Comparison of ENCODE assay signal across 24 cellular contexts in genomic region chr2:240793313-240794177, GRCh38. TPM values are rescaled to one million over a fixed set of nuclear protein-coding genes. Genes with fewer than 3 reads are reported as not detected.
DNase-seq lines count a peak whose midpoint lies in the region; ATAC-seq and TF ChIP-seq lines count a peak whose summit lies in the region.
"Had no signal": no experiment of that assay in that cellular context is flagged by ENCODE, and none has a peak within 500 bp of the region (broad histone marks: within the 10 kb centered on the region; RNA-seq: fewer than 3 reads in every experiment).

No MANE protein-coding gene starts in this region.

- H3K9me2 ChIP-seq in MM.1S (replicated peaks; ENCODE audit: insufficient read depth, low read length): no peaks in the 10 kb centered on the region

- peak; percentile 42 for DNase-seq in natural killer cell treated with Interleukin-12 subunit alpha and Interleukin-12 subunit beta and Interleukin-15 and Interleukin-18, amount 100 ng/mL, for 72 hours (ENCODE audit: low spot score)
- DNase-seq in natural killer cell (no peak), glutamatergic neuron (peak; percentile 19), neural progenitor cell (ENCODE audit: low spot score) (no peak), aorta (peak; percentile 34 to 47), foreskin keratinocyte (no peak), MM.1S (no peak), COR-L47 (lab: John Stamatoyannopoulos, UW) (no peak)
- DNase-seq: amygdala; HFFc6; hippocampal formation; KG1; mammary epithelial cell; NCI-H146; NCI-H2171; NCI-H526; stimulated activated CD4-positive, alpha-beta T cell treated with anti-CD3 and anti-CD28 coated beads, Interleukin-1b, Interleukin-23, amount 100 ng/mL, for 48 hours had no signal

- no peaks in the 10 kb centered on the region for H3K9me3 ChIP-seq in neural progenitor cell (ENCODE audit: low read depth)
- no peaks in the 10 kb centered on the region for H3K9me3 ChIP-seq in aorta (ENCODE audit: control insufficient read depth, low read length)
- no peaks in the 10 kb centered on the region for H3K9me3 ChIP-seq in MM.1S (replicated peaks; ENCODE audit: insufficient read depth, low read length)
- H3K9me3 ChIP-seq: suprapubic skin had no signal

- H3K4me3 Mint-ChIP-seq in natural killer cell treated with Interleukin-12 subunit alpha and Interleukin-12 subunit beta and Interleukin-15 and Interleukin-18, amount 100 ng/mL, for 72 hours: no peak overlapping the region
- H3K4me3 Mint-ChIP-seq in natural killer cell (no peak overlapping the region), glutamatergic neuron (ENCODE audit: unreplicated experiment) (no peak overlapping the region), neural progenitor cell (no peak overlapping the region)
- H3K4me3 Mint-ChIP-seq: CD8-positive, alpha-beta T cell; central memory CD8-positive, alpha-beta T cell; HFFc6; stimulated activated effector memory CD8-positive, alpha-beta T cell treated with anti-CD3 and anti-CD28 coated beads, Interleukin-12 subunit alpha, Interleukin-12 subunit beta, amount 100 ng/mL, for 72 hours had no signal

- peaks cover 17% of the 10 kb centered on the region for H4K20me1 ChIP-seq in neural progenitor cell (ENCODE audit: low read depth)
- no peaks in the 10 kb centered on the region for H4K20me1 ChIP-seq in MM.1S (ENCODE audit: insufficient read depth, low read length)

- H3K4me1 Mint-ChIP-seq in natural killer cell treated with Interleukin-12 subunit alpha and Interleukin-12 subunit beta and Interleukin-15 and Interleukin-18, amount 100 ng/mL, for 72 hours (ENCODE audit: low read depth in 2 of 2): no peaks in the 10 kb centered on the region
- H3K4me1 Mint-ChIP-seq in natural killer cell: no peaks in the 10 kb centered on the region
- peaks cover 28% of the 10 kb centered on the region for H3K4me1 Mint-ChIP-seq in glutamatergic neuron (ENCODE audit: low read depth, unreplicated experiment)
- H3K4me1 Mint-ChIP-seq in neural progenitor cell: peaks cover 28% of the 10 kb centered on the region
- H3K4me1 Mint-ChIP-seq: central memory CD8-positive, alpha-beta T cell; stimulated activated effector memory CD8-positive, alpha-beta T cell treated with anti-CD3 and anti-CD28 coated beads, Interleukin-12 subunit alpha, Interleukin-12 subunit beta, amount 100 ng/mL, for 72 hours had no signal

- no peaks in the 10 kb centered on the region for H3K36me3 Mint-ChIP-seq in natural killer cell treated with Interleukin-12 subunit alpha and Interleukin-12 subunit beta and Interleukin-15 and Interleukin-18, amount 100 ng/mL, for 72 hours
- H3K36me3 Mint-ChIP-seq in natural killer cell (no peaks in the 10 kb centered on the region), glutamatergic neuron (ENCODE audit: unreplicated experiment) (no peaks in the 10 kb centered on the region), neural progenitor cell (peaks cover 7% of the 10 kb centered on the region)
- H3K36me3 Mint-ChIP-seq: CD8-positive, alpha-beta T cell; stimulated activated effector memory CD8-positive, alpha-beta T cell treated with anti-CD3 and anti-CD28 coated beads, Interleukin-12 subunit alpha, Interleukin-12 subunit beta, amount 100 ng/mL, for 72 hours had no signal

- 93% methylated on average over 21 of the region's 21 CpGs for WGBS in aorta, 2 donors

- no peaks in the 10 kb centered on the region for H3K9me3 Mint-ChIP-seq in natural killer cell treated with Interleukin-12 subunit alpha and Interleukin-12 subunit beta and Interleukin-15 and Interleukin-18, amount 100 ng/mL, for 72 hours
- no peaks in the 10 kb centered on the region for H3K9me3 Mint-ChIP-seq in natural killer cell
- peaks cover 15% of the 10 kb centered on the region for H3K9me3 Mint-ChIP-seq in glutamatergic neuron (ENCODE audit: unreplicated experiment)
- no peaks in the 10 kb centered on the region for H3K9me3 Mint-ChIP-seq in neural progenitor cell
- H3K9me3 Mint-ChIP-seq: CD8-positive, alpha-beta T cell; central memory CD8-positive, alpha-beta T cell; HFFc6; stimulated activated effector memory CD8-positive, alpha-beta T cell treated with anti-CD3 and anti-CD28 coated beads, Interleukin-12 subunit alpha, Interleukin-12 subunit beta, amount 100 ng/mL, for 72 hours had no signal

- ATAC-seq in natural killer cell treated with Interleukin-12 subunit alpha and Interleukin-12 subunit beta and Interleukin-15 and Interleukin-18, amount 100 ng/mL, for 72 hours: no peak
- ATAC-seq in natural killer cell: no peak
- ATAC-seq in aorta (ENCODE audit: low FRiP score): no peak
- no peak for ATAC-seq in foreskin keratinocyte
- ATAC-seq: CD8-positive, alpha-beta T cell; GM12878; stimulated activated effector memory CD8-positive, alpha-beta T cell treated with anti-CD3 and anti-CD28 coated beads, Interleukin-12 subunit alpha, Interleukin-12 subunit beta, amount 100 ng/mL, for 72 hours had no signal

- H3K4me1 ChIP-seq in neural progenitor cell (peaks cover 14% of the 10 kb centered on the region), aorta (ENCODE audit: control insufficient read depth in 1 of 2, insufficient read depth in 2 of 2, low read length in 2 of 2) (no peaks in the 10 kb centered on the region), foreskin keratinocyte (no peaks in the 10 kb centered on the region), MM.1S (ENCODE audit: low read length) (no peaks in the 10 kb centered on the region)
- H3K4me1 ChIP-seq: suprapubic skin had no signal

- intact Hi-C loops in natural killer cell (cut with micrococcal nuclease) (no loop called here), aorta (cut with DNase I) (no loop called here)

- H3K27me3 Mint-ChIP-seq in natural killer cell treated with Interleukin-12 subunit alpha and Interleukin-12 subunit beta and Interleukin-15 and Interleukin-18, amount 100 ng/mL, for 72 hours: peaks cover 0 to 8% of the 10 kb centered on the region in 2 donors
- no peaks in the 10 kb centered on the region for H3K27me3 Mint-ChIP-seq in natural killer cell (ENCODE audit: low read depth in 2 of 2)
- H3K27me3 Mint-ChIP-seq in glutamatergic neuron (ENCODE audit: unreplicated experiment): peaks cover 10% of the 10 kb centered on the region
- peaks cover 9% of the 10 kb centered on the region for H3K27me3 Mint-ChIP-seq in neural progenitor cell (ENCODE audit: insufficient read depth, low read depth)

- H3K27me3 ChIP-seq in neural progenitor cell: no peaks in the 10 kb centered on the region
- H3K27me3 ChIP-seq in aorta (ENCODE audit: control insufficient read depth in 1 of 2, insufficient read depth in 2 of 2, low read length in 1 of 2): no peaks in the 10 kb centered on the region
- H3K27me3 ChIP-seq in foreskin keratinocyte: no peaks in the 10 kb centered on the region
- peaks cover 81% of the 10 kb centered on the region for H3K27me3 ChIP-seq in MM.1S (replicated peaks; ENCODE audit: insufficient read depth, low read length)

- H3K4me3 ChIP-seq in neural progenitor cell (no peak overlapping the region), aorta (ENCODE audit: low read length in 2 of 2) (no peak overlapping the region), MM.1S (ENCODE audit: low read length) (no peak overlapping the region)
- H3K4me3 ChIP-seq: GM12878, SK-N-MC, suprapubic skin had no signal

- H3K36me3 ChIP-seq in neural progenitor cell: no peaks in the 10 kb centered on the region
- H3K36me3 ChIP-seq in aorta (ENCODE audit: control insufficient read depth in 1 of 2, insufficient read depth in 2 of 2, low read length in 1 of 2): no peaks in the 10 kb centered on the region
- no peaks in the 10 kb centered on the region for H3K36me3 ChIP-seq in MM.1S (replicated peaks; ENCODE audit: insufficient read depth, low read length)
- H3K36me3 ChIP-seq: suprapubic skin had no signal

- no peak overlapping the region for H3K27ac Mint-ChIP-seq in natural killer cell treated with Interleukin-12 subunit alpha and Interleukin-12 subunit beta and Interleukin-15 and Interleukin-18, amount 100 ng/mL, for 72 hours
- H3K27ac Mint-ChIP-seq in natural killer cell: no peak overlapping the region
- H3K27ac Mint-ChIP-seq in glutamatergic neuron (ENCODE audit: unreplicated experiment): no peak overlapping the region
- peak overlapping the region; percentile 88 for H3K27ac Mint-ChIP-seq in neural progenitor cell
- H3K27ac Mint-ChIP-seq: CD8-positive, alpha-beta T cell; HFFc6; stimulated activated effector memory CD8-positive, alpha-beta T cell treated with anti-CD3 and anti-CD28 coated beads, Interleukin-12 subunit alpha, Interleukin-12 subunit beta, amount 100 ng/mL, for 72 hours had no signal

- no peak for TF ChIP-seq CTCF in natural killer cell (IDR thresholded peaks at IDR 0.05)
- TF ChIP-seq CTCF in glutamatergic neuron (IDR thresholded peaks at IDR 0.05; ENCODE audit: partially characterized antibody, unreplicated experiment): no peak
- TF ChIP-seq CTCF in neural progenitor cell (IDR thresholded peaks at IDR 0.05): no peak
- TF ChIP-seq CTCF in foreskin keratinocyte (conservative IDR thresholded peaks at IDR 0.05): no peak
- no peak for TF ChIP-seq CTCF in MM.1S (IDR thresholded peaks at IDR 0.05; ENCODE audit: low read length)

- no peak overlapping the region for H3K9ac ChIP-seq in neural progenitor cell
- no peak overlapping the region for H3K9ac ChIP-seq in MM.1S (ENCODE audit: low read length)

- H3K79me2 ChIP-seq in neural progenitor cell (ENCODE audit: low read depth): peaks cover 7% of the 10 kb centered on the region
- no peaks in the 10 kb centered on the region for H3K79me2 ChIP-seq in MM.1S (ENCODE audit: low read length)

- H3F3A ChIP-seq in neural progenitor cell (ENCODE audit: low read depth) (no peaks in the 10 kb centered on the region), MM.1S (ENCODE audit: insufficient read depth, low read length) (no peaks in the 10 kb centered on the region)

- H3K4me2 ChIP-seq in neural progenitor cell: no peak overlapping the region
- H3K4me2 ChIP-seq in MM.1S (ENCODE audit: low read depth, low read length): no peak overlapping the region

- no peak overlapping the region for H3K27ac ChIP-seq in neural progenitor cell
- no peak overlapping the region for H3K27ac ChIP-seq in aorta (ENCODE audit: low read depth in 1 of 2, low read length in 2 of 2)
- no peak overlapping the region for H3K27ac ChIP-seq in foreskin keratinocyte
- H3K27ac ChIP-seq in MM.1S (ENCODE audit: low read length): no peak overlapping the region
- H3K27ac ChIP-seq: SK-N-MC, suprapubic skin had no signal

- H2AFZ ChIP-seq in neural progenitor cell (replicated peaks) (no peak overlapping the region), MM.1S (ENCODE audit: low read length) (no peak overlapping the region)

RNA-seq across cellular contexts. Expression of gene KIF1A, which starts 26.5 kb away (rescaled TPM):
- under 1 TPM in 1 of 2 donors, not detected in 1; 0.45 TPM for total RNA-seq in natural killer cell treated with Interleukin-12 subunit alpha and Interleukin-12 subunit beta and Interleukin-15 and Interleukin-18, amount 100 ng/mL, for 72 hours
- total RNA-seq in natural killer cell (under 1 TPM in 1 of 3 donors, not detected in 2; 0.09 TPM), glutamatergic neuron (ENCODE audit: unreplicated experiment) (439 TPM), neural progenitor cell (ENCODE audit: low replicate concordance) (29.9 and 41.1 TPM in 2 replicates), aorta (under 1 TPM; 0.72 to 0.78 TPM), foreskin keratinocyte (not detected in 2 replicates)
- polyA plus RNA-seq in aorta (under 1 TPM in 1 of 2 donors, not detected in 1; 0.25 TPM), foreskin keratinocyte (not detected in 2 replicates)
- total RNA-seq: CD8-positive, alpha-beta T cell; fibroblast of villous mesenchyme; HFFc6 had no signal
- polyA plus RNA-seq: mammary epithelial cell had no signal

Comparison
In these comparisons a context has a peak if more than half of its experiments do, and no peak if none do; other contexts are left out.
1. DNase-seq: peak in natural killer cell treated with Interleukin-12 subunit alpha and Interleukin-12 subunit beta and Interleukin-15 and Interleukin-18, amount 100 ng/mL, for 72 hours (single experiment), glutamatergic neuron (single experiment) and aorta (2 of 2); none in natural killer cell (single experiment), neural progenitor cell (single experiment), foreskin keratinocyte (0 of 2), MM.1S (single experiment) and COR-L47 (single experiment).
2. RNA of gene KIF1A, which starts 26.5 kb away (total RNA-seq): 439 TPM in glutamatergic neuron (single experiment) and 29.9 to 41.1 TPM in neural progenitor cell; 0.72 to 0.78 TPM in aorta, 0.45 TPM in natural killer cell treated with Interleukin-12 subunit alpha and Interleukin-12 subunit beta and Interleukin-15 and Interleukin-18, amount 100 ng/mL, for 72 hours, 0.09 TPM in natural killer cell and not detected in foreskin keratinocyte; every median in the first group is over 10 times any median in the second.